ENCODE assay signal across 8 cellular contexts in genomic region chr14:30375280-30375892, GRCh38.
DNase-seq lines count a peak whose midpoint lies in the region; ATAC-seq, FAIRE-seq and TF ChIP-seq lines count a peak whose summit lies in the region.

No MANE protein-coding gene starts in this region.

- no peaks in the 10 kb centered on the region for H3K9me3 ChIP-seq in pancreas

- 35% methylated on average over 5 of the region's 5 CpGs for WGBS in pancreas, 2 donors

- no peaks in the 10 kb centered on the region for H3K4me1 ChIP-seq in pancreas

- DNase-seq in DMS53 (lab: John Stamatoyannopoulos, UW) (peak; percentile 74), NOMO-1 treated with dmso at 0.1 percent for 144 hours (lab: John Stamatoyannopoulos, UW; ENCODE audit: unreplicated experiment) (peak; percentile 0), activated T-cell treated with anti-CD3 and anti-CD28 coated beads for 4 hours (peak; percentile 51), fibroblast of pulmonary artery (ENCODE audit: low read depth) (peak; percentile 64), pancreas (peak; percentile 49 to 81 (median 70)), ureter (ENCODE audit: low spot score) (peak; percentile 60)

- H3K4me3 ChIP-seq in fibroblast of pulmonary artery (replicated peaks; ENCODE audit: low read depth, low read length), result no peak overlapping the region
- H3K4me3 ChIP-seq in pancreas, result no peak overlapping the region

- TF ChIP-seq CTCF in fibroblast of pulmonary artery (IDR thresholded peaks at IDR 0.05; ENCODE audit: low read length, missing control alignments) (peak; percentile 94), pancreas (IDR thresholded peaks at IDR 0.05) (peak; percentile 58 to 77 (median 70))

- no peak overlapping the region for H3K27ac ChIP-seq in pancreas

- H3K36me3 ChIP-seq in pancreas, result no peaks in the 10 kb centered on the region

- ATAC-seq in GM19468 (IDR thresholded peaks at IDR 0.05; ENCODE audit: extremely low read depth, unreplicated experiment) (peak; percentile 54), HG03521 (IDR thresholded peaks at IDR 0.05; ENCODE audit: unreplicated experiment) (peak; percentile 90), pancreas (peak; percentile 81 to 99 (median 96))

- FAIRE-seq in pancreas (lab: Jason Lieb, UNC), result no peak

- no peaks in the 10 kb centered on the region for H3K27me3 ChIP-seq in pancreas

- intact Hi-C loops in pancreas (cut with DNase I), result loop anchor here in 1 of 3 donors (5.0 to 10.0 kb wide), 2 partner anchors 72 to 139 kb away; no protein-coding TSS in a partner anchor

Comparison
In these comparisons a context has a peak if more than half of its experiments do, and no peak if none do; other contexts are left out.
1. DNase-seq: peak in every context shown above with its lines; median percentile 74 in DMS53; 70 in pancreas; 64 in fibroblast of pulmonary artery; 60 in ureter; 51 in activated T-cell treated with anti-CD3 and anti-CD28 coated beads for 4 hours; 0 in NOMO-1 treated with dmso at 0.1 percent for 144 hours.